Comparison of ENCODE assay signal across 1 cellular context in the genomic region with DNA sequence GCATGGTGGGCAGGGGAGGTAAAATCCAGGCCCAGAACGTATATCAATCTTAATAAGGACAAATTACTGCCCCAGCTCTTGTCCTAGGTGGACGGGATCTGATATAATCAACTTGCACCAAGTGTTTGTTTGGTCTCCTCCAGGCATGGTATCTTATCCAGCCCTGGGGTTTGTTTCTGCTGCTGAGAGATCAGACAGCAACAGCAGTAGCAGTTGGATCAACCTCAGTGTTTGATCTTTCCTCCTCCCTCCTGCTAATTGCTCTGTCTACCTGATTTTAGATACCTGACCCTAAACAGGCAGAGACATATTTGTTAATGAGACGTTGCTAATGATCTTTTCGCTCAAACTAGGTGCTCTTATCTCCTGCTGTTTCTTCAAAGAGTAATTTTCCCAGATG.
TF ChIP-seq lines count a peak whose summit lies in the region.

No MANE protein-coding gene starts in this region.

TF ChIP-seq in HepG2, 621 proteins besides CTCF, POLR2A, EP300 and RAD21 (continued from another document):
- no peak for TF ChIP-seq ATF4 (CRISPR knock-in tag; IDR thresholded peaks at IDR 0.05)
